9 cellular contexts compared by ENCODE assay signal in genomic region chr12:53502331-53502730, GRCh38. TPM values are rescaled to one million over a fixed set of nuclear protein-coding genes. Genes with fewer than 3 reads are reported as not detected.
DNase-seq lines count a peak whose midpoint lies in the region; ATAC-seq, FAIRE-seq and TF ChIP-seq lines count a peak whose summit lies in the region.
"Had no signal": no experiment of that assay in that cellular context is flagged by ENCODE, and none has a peak within 500 bp of the region (broad histone marks: within the 10 kb centered on the region; RNA-seq: fewer than 3 reads in every experiment).

No MANE protein-coding gene starts in this region.

- no peak overlapping the region for H2AFZ ChIP-seq in PC-3 (ENCODE audit: low read length)

- H3K27ac ChIP-seq in PC-3 (ENCODE audit: low read length): no peak overlapping the region
- peak overlapping the region in 3 of 4 donors; percentile 50 to 99 (median 98) for H3K27ac ChIP-seq in pancreas

- peaks cover 21% of the 10 kb centered on the region; the same call in 1 of the 2 replicates for H3K36me3 ChIP-seq in PC-3 (ENCODE audit: low read depth, low read length)
- no peaks in the 10 kb centered on the region for H3K36me3 ChIP-seq in endocrine pancreas (ENCODE audit: control insufficient read depth, insufficient read depth, low read length)
- H3K36me3 ChIP-seq in pancreas: peaks cover 0 to 12% (median 0%) of the 10 kb centered on the region in 3 donors

- DNase-seq in Caki2 (ENCODE audit: low read depth): peak; percentile 65
- no peak for DNase-seq in PC-3
- peak in 1 of 6 donors; percentile 26 for DNase-seq in pancreas
- DNase-seq in SK-N-DZ (ENCODE audit: low spot score): no peak
- DNase-seq in Ammon's horn (ENCODE audit: low spot score): no peak
- DNase-seq in T1000 (lab: John Stamatoyannopoulos, UW): no peak
- no peak for DNase-seq in NCI-H774 (lab: John Stamatoyannopoulos, UW)

- CTCF ChIA-PET in PC-3 (lab: Charles Lee): no interaction called here

- H3K9ac ChIP-seq in PC-3 (ENCODE audit: low read length) (0 out of 2 replicates have a peak overlapping the region, but pooled peaks have one; percentile 96), endocrine pancreas (ENCODE audit: control insufficient read depth, insufficient read depth, low read length) (peak overlapping the region; percentile 62)

- 43 to 55% methylated on average over 9 of the region's 9 CpGs for WGBS in pancreas, 2 donors

- peaks cover 27% of the 10 kb centered on the region for H3K79me2 ChIP-seq in PC-3 (ENCODE audit: low read length)

- H3K4me2 ChIP-seq in PC-3 (ENCODE audit: low read length): peak overlapping the region; percentile 87

- POLR2A ChIA-PET in PC-3 (lab: Charles Lee; ENCODE audit: unreplicated experiment): no interaction called here

- no TSS peak for BruUV-seq in PC-3 (replicated peaks; lab: Mats Ljungman, UMichigan)

- H3K9me2 ChIP-seq in PC-3 (replicated peaks; ENCODE audit: low read length): no peaks in the 10 kb centered on the region

- in situ Hi-C loops in Caki2 (cut with HindIII; ENCODE audit: low pct_unique_long_range_greater_than_20kb, low sequenced_read_pairs): no loop called here

- H3K4me3 ChIP-seq in PC-3 (ENCODE audit: low read length): peak overlapping the region; percentile 75
- H3K4me3 ChIP-seq in endocrine pancreas (ENCODE audit: control insufficient read depth, insufficient read depth, low read length): no peak overlapping the region
- H3K4me3 ChIP-seq in pancreas: peak overlapping the region in 1 of 4 donors; percentile 80

- H3K9me3 ChIP-seq in PC-3 (ENCODE audit: low read length): no peaks in the 10 kb centered on the region
- no peaks in the 10 kb centered on the region for H3K9me3 ChIP-seq in endocrine pancreas (ENCODE audit: control insufficient read depth, low read length)
- no peaks in the 10 kb centered on the region for H3K9me3 ChIP-seq in pancreas

- H3K27me3 ChIP-seq in PC-3 (ENCODE audit: low read length) (no peaks in the 10 kb centered on the region), endocrine pancreas (ENCODE audit: control insufficient read depth, insufficient read depth, low read length) (no peaks in the 10 kb centered on the region), pancreas (no peaks in the 10 kb centered on the region)

- H3K4me1 ChIP-seq in PC-3 (ENCODE audit: insufficient read depth, low read length): peaks cover 37% of the 10 kb centered on the region
- no peaks in the 10 kb centered on the region for H3K4me1 ChIP-seq in endocrine pancreas (ENCODE audit: control insufficient read depth, insufficient read depth, low read length)
- peaks cover 0 to 17% (median 7%) of the 10 kb centered on the region in 3 donors for H3K4me1 ChIP-seq in pancreas

- intact Hi-C loops in PC-3 (cut with micrococcal nuclease): no loop called here
- intact Hi-C loops in pancreas (cut with DNase I): no loop called here

- H4K20me1 ChIP-seq in PC-3 (ENCODE audit: low read length): no peaks in the 10 kb centered on the region

- TF ChIP-seq CTCF in PC-3 (conservative IDR thresholded peaks at IDR 0.05; ENCODE audit: low read depth, low read length): no peak
- no peak for TF ChIP-seq CTCF in pancreas (IDR thresholded peaks at IDR 0.05)

- no peaks in the 10 kb centered on the region for H3F3A ChIP-seq in PC-3 (ENCODE audit: low read length, unreplicated experiment)

- ATAC-seq in PC-3: no peak
- ATAC-seq in pancreas: no peak

- FAIRE-seq in pancreas (lab: Jason Lieb, UNC): no peak
- FAIRE-seq: endometrium had no signal

RNA-seq across cellular contexts. Expression of gene TARBP2, which starts 1.2 kb away (rescaled TPM):
- total RNA-seq in Caki2 (2014; rRNA removed; shearing (Covaris generic); ENCODE audit: low replicate concordance): 101 and 110 TPM in 2 replicates
- 82.0 and 98.9 TPM in 2 replicates for total RNA-seq in PC-3 (2014; rRNA removed)
- 10 to 100 TPM; 11.7 to 22.5 (median 15.4) TPM for total RNA-seq in pancreas
- 10 to 100 TPM; 43.0 to 50.1 TPM for polyA plus RNA-seq in pancreas
- 81.3 and 95.8 TPM in 2 replicates for polyA plus RNA-seq in SK-N-DZ (2014; cell fraction: cytosol; rRNA removed)
- 217 and 237 TPM in 2 replicates for polyA plus RNA-seq in SK-N-DZ (2014; cell fraction: nucleus; rRNA removed)

RNA-seq across cellular contexts. Expression of gene MAP3K12, which starts 3.1 kb away (rescaled TPM):
- 23.2 and 31.1 TPM in 2 replicates for total RNA-seq in Caki2 (2014; rRNA removed; shearing (Covaris generic); ENCODE audit: low replicate concordance)
- 8.5 and 9.6 TPM in 2 replicates for total RNA-seq in PC-3 (2014; rRNA removed)
- total RNA-seq in pancreas: 1 to 10 TPM; 2.3 to 9.9 (median 4.1) TPM
- 10 to 100 TPM; 20.3 to 24.9 TPM for polyA plus RNA-seq in pancreas
- 20.8 and 22.1 TPM in 2 replicates for polyA plus RNA-seq in SK-N-DZ (2014; cell fraction: cytosol; rRNA removed)
- 56.6 and 82.8 TPM in 2 replicates for polyA plus RNA-seq in SK-N-DZ (2014; cell fraction: nucleus; rRNA removed)

RNA-seq across cellular contexts. Expression of gene NPFF, which starts 5.0 kb away (rescaled TPM):
- total RNA-seq in Caki2 (2014; rRNA removed; shearing (Covaris generic); ENCODE audit: low replicate concordance): not detected in 2 replicates
- not detected in 2 replicates for total RNA-seq in PC-3 (2014; rRNA removed)
- total RNA-seq in pancreas: not detected
- polyA plus RNA-seq in pancreas: under 1 TPM in 1 of 2 donors, not detected in 1; 0.99 TPM
- not detected in 2 replicates for polyA plus RNA-seq in SK-N-DZ (2014; cell fraction: cytosol; rRNA removed)
- not detected in 2 replicates for polyA plus RNA-seq in SK-N-DZ (2014; cell fraction: nucleus; rRNA removed)

RNA-seq across cellular contexts. Expression of gene PCBP2, which starts 50.4 kb away (rescaled TPM):
- 190 and 201 TPM in 2 replicates for total RNA-seq in Caki2 (2014; rRNA removed; shearing (Covaris generic); ENCODE audit: low replicate concordance)
- 204 and 306 TPM in 2 replicates for total RNA-seq in PC-3 (2014; rRNA removed)
- 100 to 1,000 TPM; 451 to 608 (median 475) TPM for total RNA-seq in pancreas
- 100 to 1,000 TPM; 266 to 403 TPM for polyA plus RNA-seq in pancreas
- polyA plus RNA-seq in SK-N-DZ (2014; cell fraction: cytosol; rRNA removed): 319 and 354 TPM in 2 replicates
- polyA plus RNA-seq in SK-N-DZ (2014; cell fraction: nucleus; rRNA removed): 451 and 689 TPM in 2 replicates
